In genomic region chr20:5180421-5180820, GRCh38 we compare ENCODE assay signal across 13 cellular contexts.
"Had no signal": no experiment of that assay in that cellular context is flagged by ENCODE, and none has a peak within 500 bp of the region (broad histone marks: within the 10 kb centered on the region; RNA-seq: fewer than 3 reads in every experiment).

No MANE protein-coding gene starts in this region.

- H3K36me3 ChIP-seq: neural progenitor cell, ovary had no signal

- ATAC-seq: body of pancreas had no signal

- H3K9me3 ChIP-seq: adrenal gland, body of pancreas, ovary, SK-N-SH, thyroid gland, vagina had no signal

- H3K4me3 ChIP-seq: adrenal gland, body of pancreas, neural progenitor cell, ovary, thyroid gland, vagina had no signal

- H3K27me3 ChIP-seq: adrenal gland, body of pancreas, neural progenitor cell, ovary, thyroid gland, vagina had no signal

- DNase-seq: activated CD4-positive, CD25-positive, alpha-beta regulatory T cell treated with anti-CD3 and anti-CD28 coated beads, Interleukin-2, amount 50 U/mL, for 72 hours; activated effector memory CD4-positive, alpha-beta T cell treated with Interleukin-2 at 50 U/mL for 16 hours; body of pancreas; hypothalamus; midbrain; SK-N-SH; stimulated activated CD4-positive, alpha-beta T cell treated with anti-CD3 and anti-CD28 coated beads, Interleukin-12 subunit alpha, Interleukin-12 subunit beta, amount 100 ng/mL, for 4 hours; stimulated activated CD4-positive, alpha-beta T cell treated with anti-CD3 and anti-CD28 coated beads, Interleukin-2, amount 100 ng/mL, for 24 hours; thyroid gland had no signal

- H3K27ac ChIP-seq: body of pancreas, neural progenitor cell, ovary, thyroid gland, vagina had no signal

- H3K4me1 ChIP-seq: adrenal gland, body of pancreas, neural progenitor cell had no signal
